In the genomic region with DNA sequence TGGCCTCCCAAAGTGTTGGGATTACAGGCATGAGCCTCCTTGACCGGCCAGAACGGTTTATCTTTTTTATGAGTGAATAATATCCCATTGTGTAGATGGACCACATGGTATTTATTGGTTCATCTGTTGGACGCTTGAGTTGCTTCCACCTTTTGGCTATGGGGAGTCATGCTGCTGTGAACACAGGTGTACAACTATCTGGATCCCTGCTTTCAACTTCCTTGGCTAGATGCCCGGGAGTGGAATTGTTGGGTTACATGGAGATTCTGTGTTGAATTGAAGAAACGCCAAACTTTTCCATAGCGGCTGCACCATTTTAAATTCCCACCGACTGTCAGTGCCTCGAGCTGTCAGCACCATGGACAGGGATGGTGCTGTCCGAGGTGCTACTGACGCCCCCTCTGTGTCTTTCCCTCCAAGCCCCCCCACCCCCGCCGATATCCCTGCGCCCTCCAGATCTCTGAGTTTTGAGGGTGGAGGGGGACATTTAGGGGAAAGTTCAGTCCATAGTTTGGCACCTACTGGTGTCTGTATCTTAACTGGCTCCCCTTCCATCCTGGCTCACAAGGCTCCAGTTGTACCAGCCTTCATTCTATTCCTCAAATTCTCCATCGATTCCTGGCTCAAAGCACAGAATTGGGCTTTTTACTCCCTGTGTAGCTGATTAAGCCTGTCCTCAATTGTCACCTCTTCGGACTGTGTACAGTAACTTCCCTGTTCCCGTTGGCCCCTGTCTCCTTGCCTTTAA, we compare ENCODE assay signal across 1 cellular context.
TF ChIP-seq lines count a peak whose summit lies in the region.

No MANE protein-coding gene starts in this region.

TF ChIP-seq in HepG2, 621 proteins besides CTCF, POLR2A, EP300 and RAD21 (continued from another document and continues in another):
- TF ChIP-seq ZNF784 (CRISPR knock-in tag; IDR thresholded peaks at IDR 0.05; ENCODE audit: borderline replicate concordance) = peak; percentile 91
- peak; percentile 99 for TF ChIP-seq NFKBIZ (CRISPR knock-in tag; IDR thresholded peaks at IDR 0.05)
- 0 out of 2 replicates have a peak, but pooled peaks have one; percentile 55 for TF ChIP-seq ESRRA (CRISPR knock-in tag; IDR thresholded peaks at IDR 0.05; ENCODE audit: low read depth)
- peak; percentile 99 for TF ChIP-seq SP140L (CRISPR knock-in tag; IDR thresholded peaks at IDR 0.05; ENCODE audit: borderline replicate concordance)
- TF ChIP-seq DRAP1 (CRISPR knock-in tag; IDR thresholded peaks at IDR 0.05) = peak; percentile 59
- no peak for TF ChIP-seq ZNF382 (CRISPR knock-in tag; IDR thresholded peaks at IDR 0.05; ENCODE audit: borderline replicate concordance)
- peak; percentile 67; the same call in 1 of the 2 replicates for TF ChIP-seq RBAK (CRISPR knock-in tag; IDR thresholded peaks at IDR 0.05)
- peak; percentile 84; the same call in 1 of the 2 replicates for TF ChIP-seq ZBTB3 (CRISPR knock-in tag; IDR thresholded peaks at IDR 0.05; ENCODE audit: borderline replicate concordance, low read depth)
- peak; percentile 99 for TF ChIP-seq CAMTA2 (CRISPR knock-in tag; IDR thresholded peaks at IDR 0.05; ENCODE audit: borderline replicate concordance)
- peak; percentile 97 for TF ChIP-seq ZNF530 (CRISPR knock-in tag; IDR thresholded peaks at IDR 0.05; ENCODE audit: low read depth)
- no peak for TF ChIP-seq SIN3B (IDR thresholded peaks at IDR 0.05; ENCODE audit: low read length)
- TF ChIP-seq THAP11 (CRISPR knock-in tag; IDR thresholded peaks at IDR 0.05) = peak; percentile 76
- peak; percentile 89 for TF ChIP-seq ZFAT (CRISPR knock-in tag; conservative IDR thresholded peaks at IDR 0.05)
- TF ChIP-seq, protein P1, sequence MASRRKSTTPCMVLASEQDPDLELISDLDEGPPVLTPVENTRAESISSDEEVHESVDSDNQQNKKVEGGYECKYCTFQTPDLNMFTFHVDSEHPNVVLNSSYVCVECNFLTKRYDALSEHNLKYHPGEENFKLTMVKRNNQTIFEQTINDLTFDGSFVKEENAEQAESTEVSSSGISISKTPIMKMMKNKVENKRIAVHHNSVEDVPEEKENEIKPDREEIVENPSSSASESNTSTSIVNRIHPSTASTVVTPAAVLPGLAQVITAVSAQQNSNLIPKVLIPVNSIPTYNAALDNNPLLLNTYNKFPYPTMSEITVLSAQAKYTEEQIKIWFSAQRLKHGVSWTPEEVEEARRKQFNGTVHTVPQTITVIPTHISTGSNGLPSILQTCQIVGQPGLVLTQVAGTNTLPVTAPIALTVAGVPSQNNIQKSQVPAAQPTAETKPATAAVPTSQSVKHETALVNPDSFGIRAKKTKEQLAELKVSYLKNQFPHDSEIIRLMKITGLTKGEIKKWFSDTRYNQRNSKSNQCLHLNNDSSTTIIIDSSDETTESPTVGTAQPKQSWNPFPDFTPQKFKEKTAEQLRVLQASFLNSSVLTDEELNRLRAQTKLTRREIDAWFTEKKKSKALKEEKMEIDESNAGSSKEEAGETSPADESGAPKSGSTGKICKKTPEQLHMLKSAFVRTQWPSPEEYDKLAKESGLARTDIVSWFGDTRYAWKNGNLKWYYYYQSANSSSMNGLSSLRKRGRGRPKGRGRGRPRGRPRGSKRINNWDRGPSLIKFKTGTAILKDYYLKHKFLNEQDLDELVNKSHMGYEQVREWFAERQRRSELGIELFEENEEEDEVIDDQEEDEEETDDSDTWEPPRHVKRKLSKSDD (CRISPR knock-in tag; IDR thresholded peaks at IDR 0.05; ENCODE audit: low read depth) = 0 out of 2 replicates have a peak, but pooled peaks have one; percentile 51
- no peak for TF ChIP-seq MBD4 (IDR thresholded peaks at IDR 0.05; ENCODE audit: borderline replicate concordance, low read length)
- TF ChIP-seq ZNF510 (CRISPR knock-in tag; IDR thresholded peaks at IDR 0.05; ENCODE audit: low read depth) = peak; percentile 95
- TF ChIP-seq DNMT3B (CRISPR knock-in tag; conservative IDR thresholded peaks at IDR 0.05) = peak; percentile 99; the same call in 1 of the 2 replicates
- no peak for TF ChIP-seq ZNF572 (CRISPR knock-in tag; IDR thresholded peaks at IDR 0.05)
- 0 out of 2 replicates have a peak, but pooled peaks have one; percentile 48 for TF ChIP-seq DR1 (CRISPR knock-in tag; IDR thresholded peaks at IDR 0.05)
- TF ChIP-seq NFE2 (CRISPR knock-in tag; IDR thresholded peaks at IDR 0.05) = peak; percentile 85
- TF ChIP-seq ZNF138 (CRISPR knock-in tag; IDR thresholded peaks at IDR 0.05; ENCODE audit: low read depth) = peak; percentile 95; the same call in 1 of the 2 replicates
- TF ChIP-seq NPAS2 (CRISPR knock-in tag; IDR thresholded peaks at IDR 0.05; ENCODE audit: borderline replicate concordance) = 0 out of 2 replicates have a peak, but pooled peaks have one; percentile 58
- peak; percentile 84; the same call in 1 of the 2 replicates for TF ChIP-seq ARNT2 (CRISPR knock-in tag; IDR thresholded peaks at IDR 0.05; ENCODE audit: low read depth)
- peak; percentile 94 for TF ChIP-seq RFXAP (CRISPR knock-in tag; IDR thresholded peaks at IDR 0.05; ENCODE audit: borderline replicate concordance)
- TF ChIP-seq ZBTB46 (CRISPR knock-in tag; IDR thresholded peaks at IDR 0.05; ENCODE audit: borderline replicate concordance) = no peak
- no peak for TF ChIP-seq CHD2 (IDR thresholded peaks at IDR 0.05; ENCODE audit: low read depth, low read length)
- TF ChIP-seq ZEB1 (IDR thresholded peaks at IDR 0.05; ENCODE audit: insufficient replicate concordance, low read depth) = no peak
- TF ChIP-seq ZNF430 (CRISPR knock-in tag; IDR thresholded peaks at IDR 0.05) = peak; percentile 99
- peak; percentile 88; the same call in 1 of the 2 replicates for TF ChIP-seq MLLT10 (CRISPR knock-in tag; IDR thresholded peaks at IDR 0.05)
- TF ChIP-seq, protein P2, sequence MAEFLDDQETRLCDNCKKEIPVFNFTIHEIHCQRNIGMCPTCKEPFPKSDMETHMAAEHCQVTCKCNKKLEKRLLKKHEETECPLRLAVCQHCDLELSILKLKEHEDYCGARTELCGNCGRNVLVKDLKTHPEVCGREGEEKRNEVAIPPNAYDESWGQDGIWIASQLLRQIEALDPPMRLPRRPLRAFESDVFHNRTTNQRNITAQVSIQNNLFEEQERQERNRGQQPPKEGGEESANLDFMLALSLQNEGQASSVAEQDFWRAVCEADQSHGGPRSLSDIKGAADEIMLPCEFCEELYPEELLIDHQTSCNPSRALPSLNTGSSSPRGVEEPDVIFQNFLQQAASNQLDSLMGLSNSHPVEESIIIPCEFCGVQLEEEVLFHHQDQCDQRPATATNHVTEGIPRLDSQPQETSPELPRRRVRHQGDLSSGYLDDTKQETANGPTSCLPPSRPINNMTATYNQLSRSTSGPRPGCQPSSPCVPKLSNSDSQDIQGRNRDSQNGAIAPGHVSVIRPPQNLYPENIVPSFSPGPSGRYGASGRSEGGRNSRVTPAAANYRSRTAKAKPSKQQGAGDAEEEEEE (CRISPR knock-in tag; IDR thresholded peaks at IDR 0.05; ENCODE audit: borderline replicate concordance) = peak; percentile 64; the same call in 1 of the 2 replicates
- no peak for TF ChIP-seq RNF2 (conservative IDR thresholded peaks at IDR 0.05; ENCODE audit: low read depth)
- no peak for TF ChIP-seq NBN (conservative IDR thresholded peaks at IDR 0.05)
- peak; percentile 84; the same call in 1 of the 2 replicates for TF ChIP-seq JDP2 (CRISPR knock-in tag; IDR thresholded peaks at IDR 0.05; ENCODE audit: borderline replicate concordance)
- peak; percentile 97 for TF ChIP-seq ZNF546 (CRISPR knock-in tag; conservative IDR thresholded peaks at IDR 0.05)
- peak; percentile 65 for TF ChIP-seq ZNF629 (CRISPR knock-in tag; conservative IDR thresholded peaks at IDR 0.05)
- TF ChIP-seq ZNF878 (CRISPR knock-in tag; IDR thresholded peaks at IDR 0.05) = peak; percentile 64; the same call in 1 of the 2 replicates
- TF ChIP-seq JARID2 (CRISPR knock-in tag; IDR thresholded peaks at IDR 0.05; ENCODE audit: insufficient replicate concordance) = peak; percentile 97
- TF ChIP-seq PPARG (CRISPR knock-in tag; conservative IDR thresholded peaks at IDR 0.05) = peak; percentile 86
- TF ChIP-seq, protein P3, sequence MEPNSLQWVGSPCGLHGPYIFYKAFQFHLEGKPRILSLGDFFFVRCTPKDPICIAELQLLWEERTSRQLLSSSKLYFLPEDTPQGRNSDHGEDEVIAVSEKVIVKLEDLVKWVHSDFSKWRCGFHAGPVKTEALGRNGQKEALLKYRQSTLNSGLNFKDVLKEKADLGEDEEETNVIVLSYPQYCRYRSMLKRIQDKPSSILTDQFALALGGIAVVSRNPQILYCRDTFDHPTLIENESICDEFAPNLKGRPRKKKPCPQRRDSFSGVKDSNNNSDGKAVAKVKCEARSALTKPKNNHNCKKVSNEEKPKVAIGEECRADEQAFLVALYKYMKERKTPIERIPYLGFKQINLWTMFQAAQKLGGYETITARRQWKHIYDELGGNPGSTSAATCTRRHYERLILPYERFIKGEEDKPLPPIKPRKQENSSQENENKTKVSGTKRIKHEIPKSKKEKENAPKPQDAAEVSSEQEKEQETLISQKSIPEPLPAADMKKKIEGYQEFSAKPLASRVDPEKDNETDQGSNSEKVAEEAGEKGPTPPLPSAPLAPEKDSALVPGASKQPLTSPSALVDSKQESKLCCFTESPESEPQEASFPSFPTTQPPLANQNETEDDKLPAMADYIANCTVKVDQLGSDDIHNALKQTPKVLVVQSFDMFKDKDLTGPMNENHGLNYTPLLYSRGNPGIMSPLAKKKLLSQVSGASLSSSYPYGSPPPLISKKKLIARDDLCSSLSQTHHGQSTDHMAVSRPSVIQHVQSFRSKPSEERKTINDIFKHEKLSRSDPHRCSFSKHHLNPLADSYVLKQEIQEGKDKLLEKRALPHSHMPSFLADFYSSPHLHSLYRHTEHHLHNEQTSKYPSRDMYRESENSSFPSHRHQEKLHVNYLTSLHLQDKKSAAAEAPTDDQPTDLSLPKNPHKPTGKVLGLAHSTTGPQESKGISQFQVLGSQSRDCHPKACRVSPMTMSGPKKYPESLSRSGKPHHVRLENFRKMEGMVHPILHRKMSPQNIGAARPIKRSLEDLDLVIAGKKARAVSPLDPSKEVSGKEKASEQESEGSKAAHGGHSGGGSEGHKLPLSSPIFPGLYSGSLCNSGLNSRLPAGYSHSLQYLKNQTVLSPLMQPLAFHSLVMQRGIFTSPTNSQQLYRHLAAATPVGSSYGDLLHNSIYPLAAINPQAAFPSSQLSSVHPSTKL (CRISPR knock-in tag; IDR thresholded peaks at IDR 0.05) = peak; percentile 86
- peak; percentile 100 for TF ChIP-seq TSC22D2 (CRISPR knock-in tag; IDR thresholded peaks at IDR 0.05; ENCODE audit: borderline replicate concordance)
- TF ChIP-seq MXI1 (IDR thresholded peaks at IDR 0.05; ENCODE audit: borderline replicate concordance, low read depth, low read length) = no peak
- no peak for TF ChIP-seq HCFC1 (IDR thresholded peaks at IDR 0.05; ENCODE audit: low read depth, low read length)
- peak; percentile 99 for TF ChIP-seq ZBTB44 (CRISPR knock-in tag; IDR thresholded peaks at IDR 0.05)
- TF ChIP-seq ZNF317 (CRISPR knock-in tag; IDR thresholded peaks at IDR 0.05) = peak; percentile 90
- 0 out of 2 replicates have a peak, but pooled peaks have one; percentile 81 for TF ChIP-seq NCOA5 (CRISPR knock-in tag; IDR thresholded peaks at IDR 0.05)
- no peak for TF ChIP-seq HNRNPL (IDR thresholded peaks at IDR 0.05; ENCODE audit: low read depth, low read length)
- TF ChIP-seq, protein P4, sequence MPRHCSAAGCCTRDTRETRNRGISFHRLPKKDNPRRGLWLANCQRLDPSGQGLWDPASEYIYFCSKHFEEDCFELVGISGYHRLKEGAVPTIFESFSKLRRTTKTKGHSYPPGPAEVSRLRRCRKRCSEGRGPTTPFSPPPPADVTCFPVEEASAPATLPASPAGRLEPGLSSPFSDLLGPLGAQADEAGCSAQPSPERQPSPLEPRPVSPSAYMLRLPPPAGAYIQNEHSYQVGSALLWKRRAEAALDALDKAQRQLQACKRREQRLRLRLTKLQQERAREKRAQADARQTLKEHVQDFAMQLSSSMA (CRISPR knock-in tag; IDR thresholded peaks at IDR 0.05) = peak; percentile 77; the same call in 1 of the 2 replicates
- TF ChIP-seq FLYWCH1 (CRISPR knock-in tag; IDR thresholded peaks at IDR 0.05) = peak; percentile 90; the same call in 1 of the 2 replicates
- peak; percentile 70; the same call in 1 of the 2 replicates for TF ChIP-seq TFDP1 (CRISPR knock-in tag; IDR thresholded peaks at IDR 0.05; ENCODE audit: borderline replicate concordance)
- no peak for TF ChIP-seq ADNP (CRISPR knock-in tag; IDR thresholded peaks at IDR 0.05)
